8 cellular contexts compared by ENCODE assay signal in genomic region chr12:56520025-56520810, GRCh38. TPM values are rescaled to one million over a fixed set of nuclear protein-coding genes. Genes with fewer than 3 reads are reported as not detected.
DNase-seq lines count a peak whose midpoint lies in the region; ATAC-seq and TF ChIP-seq lines count a peak whose summit lies in the region.

No MANE protein-coding gene starts in this region.

- TF ChIP-seq CTCF in activated CD8-positive, alpha-beta T cell treated with anti-CD3 and anti-CD28 coated beads for 36 hours (IDR thresholded peaks at IDR 0.05), result no peak
- TF ChIP-seq CTCF in dorsolateral prefrontal cortex (IDR thresholded peaks at IDR 0.05 in 54 of 56, conservative IDR thresholded peaks at IDR 0.05 in 2 of 56; ENCODE audit: low read depth in 1 of 56, partially characterized antibody in 56 of 56) (no peak), mesothelial cell of epicardium (IDR thresholded peaks at IDR 0.05; ENCODE audit: unreplicated experiment) (no peak), upper lobe of right lung (IDR thresholded peaks at IDR 0.05) (no peak)

- H3K9me3 ChIP-seq in upper lobe of right lung, result no peaks in the 10 kb centered on the region

- H3K9me3 Mint-ChIP-seq in activated CD8-positive, alpha-beta T cell treated with anti-CD3 and anti-CD28 coated beads for 36 hours, result no peaks in the 10 kb centered on the region
- H3K9me3 Mint-ChIP-seq in activated CD8-positive, alpha-beta T cell treated with anti-CD3 and anti-CD28 coated beads, Interleukin-2, amount 10 ng/mL, durations not matched to agents 7 days and 5 days (ENCODE audit: insufficient read depth), result no peaks in the 10 kb centered on the region
- H3K9me3 Mint-ChIP-seq in mesothelial cell of epicardium, result no peaks in the 10 kb centered on the region

- intact Hi-C loops in activated CD8-positive, alpha-beta T cell treated with anti-CD3 and anti-CD28 coated beads for 36 hours (cut with micrococcal nuclease), result no loop called here
- intact Hi-C loops in dorsolateral prefrontal cortex (cut with DNase I), result loop anchor here (2.0 to 5.0 kb wide), 4 partner anchors 47 to 115 kb away; no protein-coding TSS in a partner anchor
- intact Hi-C loops in upper lobe of right lung (cut with DNase I), result no loop called here

- CTCF ChIA-PET in activated CD8-positive, alpha-beta T cell treated with anti-CD3 and anti-CD28 coated beads for 36 hours (lab: Charles Lee), result interaction anchor here (0.6 to 2.2 kb wide), 3 partner anchors 43 to 73 kb away, joined by 3 to 11 read pairs (median 5); no protein-coding TSS in a partner anchor
- CTCF ChIA-PET in activated CD8-positive, alpha-beta T cell treated with anti-CD3 and anti-CD28 coated beads, Interleukin-2, amount 10 ng/mL, durations not matched to agents 7 days and 5 days (lab: Charles Lee), result interaction anchor here (2.2 to 2.8 kb wide), 2 partner anchors 53 to 116 kb away, joined by 8 to 12 read pairs; no protein-coding TSS in a partner anchor

- peak overlapping the region in 42 of 59 donors; percentile 2 to 78 (median 64) for H3K4me3 ChIP-seq in dorsolateral prefrontal cortex
- H3K4me3 ChIP-seq in upper lobe of right lung, result peak overlapping the region; percentile 78

- no peaks in the 10 kb centered on the region for H3K36me3 ChIP-seq in upper lobe of right lung

- DNase-seq in activated CD8-positive, alpha-beta T cell treated with anti-CD3 and anti-CD28 coated beads for 36 hours, result no peak
- DNase-seq in activated CD8-positive, alpha-beta T cell treated with anti-CD3 and anti-CD28 coated beads, Interleukin-2, amount 10 ng/mL, durations not matched to agents 7 days and 5 days, result no peak
- DNase-seq in dorsolateral prefrontal cortex (no peak), mesothelial cell of epicardium (ENCODE audit: low spot score in 2 of 2, unreplicated experiment in 2 of 2) (no peak), upper lobe of right lung (no peak), activated gamma-delta T cell (lab: John Stamatoyannopoulos, UW) (no peak)

- H3K4me1 ChIP-seq in upper lobe of right lung, result peaks cover 39% of the 10 kb centered on the region

- H3K27me3 Mint-ChIP-seq in activated CD8-positive, alpha-beta T cell treated with anti-CD3 and anti-CD28 coated beads for 36 hours, result no peaks in the 10 kb centered on the region
- H3K27me3 Mint-ChIP-seq in activated CD8-positive, alpha-beta T cell treated with anti-CD3 and anti-CD28 coated beads, Interleukin-2, amount 10 ng/mL, durations not matched to agents 7 days and 5 days (ENCODE audit: low read depth), result no peaks in the 10 kb centered on the region
- no peaks in the 10 kb centered on the region for H3K27me3 Mint-ChIP-seq in mesothelial cell of epicardium (ENCODE audit: low read depth)

- ATAC-seq in activated CD8-positive, alpha-beta T cell treated with anti-CD3 and anti-CD28 coated beads for 36 hours, result no peak
- no peak for ATAC-seq in activated CD8-positive, alpha-beta T cell treated with anti-CD3 and anti-CD28 coated beads, Interleukin-2, amount 10 ng/mL, durations not matched to agents 7 days and 5 days
- ATAC-seq in upper lobe of right lung (peak; percentile 32), GM19328 (IDR thresholded peaks at IDR 0.05; ENCODE audit: unreplicated experiment) (no peak)
- no peak for ATAC-seq in activated CD4-positive, CD25-positive, alpha-beta regulatory T cell treated with anti-CD3 and anti-CD28 coated beads, Interleukin-2, amount 50 U/mL, for 24 hours

- no peaks in the 10 kb centered on the region for H3K36me3 Mint-ChIP-seq in activated CD8-positive, alpha-beta T cell treated with anti-CD3 and anti-CD28 coated beads for 36 hours (ENCODE audit: low read depth)
- H3K36me3 Mint-ChIP-seq in activated CD8-positive, alpha-beta T cell treated with anti-CD3 and anti-CD28 coated beads, Interleukin-2, amount 10 ng/mL, durations not matched to agents 7 days and 5 days (ENCODE audit: low read depth), result no peaks in the 10 kb centered on the region
- no peaks in the 10 kb centered on the region for H3K36me3 Mint-ChIP-seq in mesothelial cell of epicardium

- POLR2A ChIA-PET in activated CD8-positive, alpha-beta T cell treated with anti-CD3 and anti-CD28 coated beads for 36 hours (lab: Charles Lee), result interaction anchor here (0.6 to 2.3 kb wide), 3 partner anchors 10 to 171 kb away, joined by 3 to 5 read pairs (median 3); no protein-coding TSS in a partner anchor
- POLR2A ChIA-PET in activated CD8-positive, alpha-beta T cell treated with anti-CD3 and anti-CD28 coated beads, Interleukin-2, amount 10 ng/mL, durations not matched to agents 7 days and 5 days (lab: Charles Lee), result no interaction called here

- no peak overlapping the region for H3K27ac Mint-ChIP-seq in activated CD8-positive, alpha-beta T cell treated with anti-CD3 and anti-CD28 coated beads for 36 hours
- no peak overlapping the region for H3K27ac Mint-ChIP-seq in activated CD8-positive, alpha-beta T cell treated with anti-CD3 and anti-CD28 coated beads, Interleukin-2, amount 10 ng/mL, durations not matched to agents 7 days and 5 days
- peak overlapping the region; percentile 98 for H3K27ac Mint-ChIP-seq in mesothelial cell of epicardium

- H3K27ac ChIP-seq in dorsolateral prefrontal cortex, result peak overlapping the region in 54 of 59 donors; percentile 0 to 94 (median 84)
- H3K27ac ChIP-seq in upper lobe of right lung, result peak overlapping the region; percentile 91

- peak overlapping the region; percentile 53 for H3K4me3 Mint-ChIP-seq in activated CD8-positive, alpha-beta T cell treated with anti-CD3 and anti-CD28 coated beads for 36 hours
- no peak overlapping the region for H3K4me3 Mint-ChIP-seq in activated CD8-positive, alpha-beta T cell treated with anti-CD3 and anti-CD28 coated beads, Interleukin-2, amount 10 ng/mL, durations not matched to agents 7 days and 5 days
- H3K4me3 Mint-ChIP-seq in mesothelial cell of epicardium, result peak overlapping the region; percentile 34

- H3K27me3 ChIP-seq in dorsolateral prefrontal cortex (no peaks in the 10 kb centered on the region), upper lobe of right lung (no peaks in the 10 kb centered on the region)

- peaks cover 30% of the 10 kb centered on the region for H3K4me1 Mint-ChIP-seq in activated CD8-positive, alpha-beta T cell treated with anti-CD3 and anti-CD28 coated beads for 36 hours (ENCODE audit: low read depth)
- peaks cover 31% of the 10 kb centered on the region for H3K4me1 Mint-ChIP-seq in activated CD8-positive, alpha-beta T cell treated with anti-CD3 and anti-CD28 coated beads, Interleukin-2, amount 10 ng/mL, durations not matched to agents 7 days and 5 days (ENCODE audit: low read depth)
- peaks cover 42% of the 10 kb centered on the region for H3K4me1 Mint-ChIP-seq in mesothelial cell of epicardium

RNA-seq across cellular contexts. Expression of gene RBMS2, which starts 1.4 kb away (rescaled TPM):
- 1 to 10 TPM; 2.8 to 3.1 TPM for total RNA-seq in activated CD8-positive, alpha-beta T cell treated with anti-CD3 and anti-CD28 coated beads for 36 hours
- total RNA-seq in activated CD8-positive, alpha-beta T cell treated with anti-CD3 and anti-CD28 coated beads, Interleukin-2, amount 10 ng/mL, durations not matched to agents 7 days and 5 days, result 1 to 10 TPM; 4.8 to 5.5 TPM
- total RNA-seq in dorsolateral prefrontal cortex, result 10 to 100 TPM; 10.8 to 44.5 (median 19.9) TPM
- 78.0 to 89.3 TPM (median 84.3 TPM) in 3 replicates for total RNA-seq in mesothelial cell of epicardium
- 142 TPM for total RNA-seq in upper lobe of right lung

RNA-seq across cellular contexts. Expression of gene GLS2, which starts 32.3 kb away (rescaled TPM):
- total RNA-seq in activated CD8-positive, alpha-beta T cell treated with anti-CD3 and anti-CD28 coated beads for 36 hours, result 1 to 10 TPM; 5.2 to 7.3 TPM
- 1 to 10 TPM in 1 of 2 experiments, under 1 TPM in 1; 0.70 to 1.1 TPM for total RNA-seq in activated CD8-positive, alpha-beta T cell treated with anti-CD3 and anti-CD28 coated beads, Interleukin-2, amount 10 ng/mL, durations not matched to agents 7 days and 5 days
- total RNA-seq in dorsolateral prefrontal cortex, result 10 to 100 TPM; 18.8 to 94.8 (median 53.5) TPM
- total RNA-seq in mesothelial cell of epicardium, result 2.2 to 2.9 TPM (median 2.9 TPM) in 3 replicates
- 5.5 TPM for total RNA-seq in upper lobe of right lung

RNA-seq across cellular contexts. Expression of gene SPRYD4, which starts 51.8 kb away (rescaled TPM):
- total RNA-seq in activated CD8-positive, alpha-beta T cell treated with anti-CD3 and anti-CD28 coated beads for 36 hours, result 1 to 10 TPM; 3.2 to 3.3 TPM
- 1 to 10 TPM; 2.9 to 3.1 TPM for total RNA-seq in activated CD8-positive, alpha-beta T cell treated with anti-CD3 and anti-CD28 coated beads, Interleukin-2, amount 10 ng/mL, durations not matched to agents 7 days and 5 days
- total RNA-seq in dorsolateral prefrontal cortex, result 1 to 10 TPM; 1.7 to 4.8 (median 2.6) TPM
- 5.7 to 6.0 TPM (median 5.7 TPM) in 3 replicates for total RNA-seq in mesothelial cell of epicardium
- 3.2 TPM for total RNA-seq in upper lobe of right lung

Comparison
In these comparisons a context has a peak if more than half of its experiments do, and no peak if none do; other contexts are left out.
1. intact Hi-C loops: an anchor here in dorsolateral prefrontal cortex (2.0 to 5.0 kb wide); none called in activated CD8-positive, alpha-beta T cell treated with anti-CD3 and anti-CD28 coated beads for 36 hours and upper lobe of right lung.